In genomic region chr5:95924720-95925119, GRCh38 we compare ENCODE assay signal across 13 cellular contexts. TPM values are rescaled to one million over a fixed set of nuclear protein-coding genes. Genes with fewer than 3 reads are reported as not detected.
DNase-seq lines count a peak whose midpoint lies in the region; ATAC-seq and TF ChIP-seq lines count a peak whose summit lies in the region.
"Had no signal": no experiment of that assay in that cellular context is flagged by ENCODE, and none has a peak within 500 bp of the region (broad histone marks: within the 10 kb centered on the region; RNA-seq: fewer than 3 reads in every experiment).

No MANE protein-coding gene starts in this region.

- CTCF ChIA-PET in RWPE1 (lab: Yijun Ruan, JAX), result interaction anchor here (0.7 to 1.4 kb wide), 6 partner anchors 11 to 420 kb away, joined by 3 to 4 read pairs (median 3); no protein-coding TSS in a partner anchor

- TF ChIP-seq CTCF in HFFc6 (IDR thresholded peaks at IDR 0.05), result no peak
- no peak for TF ChIP-seq CTCF in RWPE1 (conservative IDR thresholded peaks at IDR 0.05; ENCODE audit: low read depth)
- TF ChIP-seq CTCF in left lung (IDR thresholded peaks at IDR 0.05), result no peak
- TF ChIP-seq CTCF in tibial nerve (IDR thresholded peaks at IDR 0.05), result no peak

- H3K9me3 ChIP-seq in left lung, result no peaks in the 10 kb centered on the region
- no peaks in the 10 kb centered on the region for H3K9me3 ChIP-seq in tibial nerve
- H3K9me3 ChIP-seq in SJCRH30 (replicated peaks), result no peaks in the 10 kb centered on the region
- H3K9me3 ChIP-seq: thoracic aorta had no signal

- no peak for TF ChIP-seq EP300 in tibial nerve (IDR thresholded peaks at IDR 0.05)

- H3K27ac ChIP-seq in RWPE1 (no peak overlapping the region), left lung (peak overlapping the region in 1 of 2 donors; percentile 63), tibial nerve (no peak overlapping the region), SJCRH30 (no peak overlapping the region)
- H3K27ac ChIP-seq: thoracic aorta, WERI-Rb-1 had no signal

- H3K9me3 Mint-ChIP-seq in HFFc6, result peaks cover 5% of the 10 kb centered on the region; the same call in 1 of the 2 replicates

- WGBS in tibial nerve, 2 donors, result 42 to 51% methylated on average over 3 of the region's 3 CpGs

- peaks cover 19 to 46% of the 10 kb centered on the region in 2 donors for H3K4me1 ChIP-seq in left lung
- H3K4me1 ChIP-seq in tibial nerve, result peaks cover 0 to 5% (median 2%) of the 10 kb centered on the region in 4 donors
- H3K4me1 ChIP-seq in SJCRH30, result no peaks in the 10 kb centered on the region

- ATAC-seq in left lung (peak; percentile 85), HG03342 (IDR thresholded peaks at IDR 0.05; ENCODE audit: unreplicated experiment) (no peak)
- ATAC-seq: HCT116 had no signal

- peaks cover 28% of the 10 kb centered on the region for H3K27me3 Mint-ChIP-seq in HFFc6 (ENCODE audit: insufficient read depth)

- intact Hi-C loops in left lung (cut with DNase I), result no loop called here

- DNase-seq in DMS 273 treated with DMSO at 0.1 percent for 48 hours (lab: John Stamatoyannopoulos, UW) (peak; percentile 51), HFFc6 (no peak), RWPE1 (ENCODE audit: low spot score) (peak; percentile 73), left lung (no peak), tibial nerve (ENCODE audit: low spot score in 2 of 2) (no peak), SJCRH30 (no peak), 8988T (no peak)
- DNase-seq: GF-D8, NCI-H1694 treated with DMSO at 0.1 percent for 48 hours, WERI-Rb-1 had no signal

- peaks cover 80% of the 10 kb centered on the region for H3K36me3 Mint-ChIP-seq in HFFc6 (ENCODE audit: low read depth)

- peak overlapping the region; percentile 15; the same call in 1 of the 2 replicates for H3K4me3 Mint-ChIP-seq in HFFc6

- H3K27ac Mint-ChIP-seq in HFFc6, result peak overlapping the region; percentile 58

- POLR2A ChIA-PET in RWPE1 (lab: Yijun Ruan, JAX; ENCODE audit: low non-redundant PET), result no interaction called here

- peaks cover 93% of the 10 kb centered on the region for H3K4me1 Mint-ChIP-seq in HFFc6 (ENCODE audit: low read depth)

- H3K27me3 ChIP-seq in left lung, result no peaks in the 10 kb centered on the region
- no peaks in the 10 kb centered on the region for H3K27me3 ChIP-seq in tibial nerve
- no peaks in the 10 kb centered on the region for H3K27me3 ChIP-seq in SJCRH30

- H3K4me3 ChIP-seq in left lung, result no peak overlapping the region
- no peak overlapping the region for H3K4me3 ChIP-seq in tibial nerve
- no peak overlapping the region for H3K4me3 ChIP-seq in SJCRH30
- H3K4me3 ChIP-seq: thoracic aorta had no signal

- H3K36me3 ChIP-seq in left lung, result no peaks in the 10 kb centered on the region
- H3K36me3 ChIP-seq in tibial nerve, result peaks cover 0 to 8% (median 0%) of the 10 kb centered on the region in 3 donors
- no peaks in the 10 kb centered on the region for H3K36me3 ChIP-seq in SJCRH30
- H3K36me3 ChIP-seq: thoracic aorta, WERI-Rb-1 had no signal

- TF ChIP-seq POLR2A in tibial nerve (IDR thresholded peaks at IDR 0.05), result no peak

RNA-seq across cellular contexts. Expression of gene ELL2, which starts 36.9 kb away (rescaled TPM):
- 100 to 1,000 TPM; 346 to 505 (median 380) TPM for total RNA-seq in HFFc6 (2021; fragmentation: NEBNext Ultra II Directional; extraction: Animal tissue kit (Norgen Biotek cat#: 25700))
- 10 to 100 TPM; 46.9 to 62.7 TPM for total RNA-seq in left lung
- 10 to 100 TPM; 72.2 to 87.6 (median 79.6) TPM for total RNA-seq in tibial nerve
- 3.6 and 4.2 TPM in 2 replicates for total RNA-seq in SJCRH30 (2014; rRNA removed; shearing (Covaris generic))

Comparison
In these comparisons a context has a peak if more than half of its experiments do, and no peak if none do; other contexts are left out.
1. DNase-seq: peak in DMS 273 treated with DMSO at 0.1 percent for 48 hours (single experiment) and RWPE1 (single experiment); none in HFFc6 (single experiment), left lung (0 of 2), tibial nerve (0 of 2), SJCRH30 (0 of 2) and 8988T (single experiment).